Comparison of ENCODE assay signal across 19 cellular contexts in genomic region chr9:126519660-126520425, GRCh38.
DNase-seq lines count a peak whose midpoint lies in the region; ATAC-seq and TF ChIP-seq lines count a peak whose summit lies in the region.
"Had no signal": no experiment of that assay in that cellular context is flagged by ENCODE, and none has a peak within 500 bp of the region (broad histone marks: within the 10 kb centered on the region; RNA-seq: fewer than 3 reads in every experiment).

No MANE protein-coding gene starts in this region.

- H3K18ac ChIP-seq in trophoblast cell (ENCODE audit: low read length), result no peak overlapping the region

- H3K79me2 ChIP-seq in trophoblast cell (ENCODE audit: control insufficient read depth, insufficient read depth, low read length, poor library complexity), result no peaks in the 10 kb centered on the region

- H3K4me3 ChIP-seq in trophoblast cell (ENCODE audit: low read depth, low read length), result no peak overlapping the region
- H3K4me3 ChIP-seq: GM12878, upper lobe of right lung had no signal

- H3K4ac ChIP-seq in trophoblast cell (ENCODE audit: low read depth, low read length), result no peak overlapping the region

- H3K27ac Mint-ChIP-seq in activated CD8-positive, alpha-beta T cell treated with anti-CD3 and anti-CD28 coated beads for 36 hours, result no peak overlapping the region
- H3K27ac Mint-ChIP-seq in activated CD8-positive, alpha-beta T cell treated with anti-CD3 and anti-CD28 coated beads, Interleukin-2, amount 10 ng/mL, durations not matched to agents 7 days and 5 days, result no peak overlapping the region
- peak overlapping the region; percentile 92 for H3K27ac Mint-ChIP-seq in dendritic cell treated with granulocyte-macrophage colony-stimulating factor and Interleukin-4, amounts not matched to agents 40 ng/mL and 50 ng/mL, for 4 days
- H3K27ac Mint-ChIP-seq: memory B cell had no signal

- H2BK12ac ChIP-seq in trophoblast cell (ENCODE audit: low read length), result peak overlapping the region; percentile 63

- CTCF ChIA-PET in activated CD8-positive, alpha-beta T cell treated with anti-CD3 and anti-CD28 coated beads for 36 hours (lab: Charles Lee), result interaction anchor here (1.2 to 12.6 kb wide), 3 partner anchors 9 to 38 kb away, joined by 3 to 99 read pairs (median 31); no protein-coding TSS in a partner anchor
- CTCF ChIA-PET in activated CD8-positive, alpha-beta T cell treated with anti-CD3 and anti-CD28 coated beads, Interleukin-2, amount 10 ng/mL, durations not matched to agents 7 days and 5 days (lab: Charles Lee), result interaction anchor here (1.0 to 12.2 kb wide), 3 partner anchors 20 to 38 kb away, joined by 3 to 97 read pairs (median 42); no protein-coding TSS in a partner anchor

- no peak for TF ChIP-seq CTCF in activated CD8-positive, alpha-beta T cell treated with anti-CD3 and anti-CD28 coated beads for 36 hours (IDR thresholded peaks at IDR 0.05)

- peak; percentile 31 for DNase-seq in activated CD8-positive, alpha-beta T cell treated with anti-CD3 and anti-CD28 coated beads for 36 hours
- no peak for DNase-seq in activated CD8-positive, alpha-beta T cell treated with anti-CD3 and anti-CD28 coated beads, Interleukin-2, amount 10 ng/mL, durations not matched to agents 7 days and 5 days
- peak; percentile 25 for DNase-seq in HT1080 (ENCODE audit: low read depth)
- no peak for DNase-seq in trophoblast cell
- DNase-seq in NCI-H526 (lab: John Stamatoyannopoulos, UW), result no peak
- DNase-seq: activated CD4-positive, CD25-positive, alpha-beta regulatory T cell treated with anti-CD3 and anti-CD28 coated beads, Interleukin-2, amount 50 U/mL, for 72 hours; amygdala; IMR-90; NCI-H2171 treated with DMSO at 0.1 percent for 48 hours; NK-92 treated with Interleukin-12 subunit alpha and Interleukin-12 subunit beta, amount 100 ng/mL, for 24 hours; occipital lobe; upper lobe of right lung had no signal

- no peak overlapping the region for H3K9ac ChIP-seq in trophoblast cell (ENCODE audit: low read length)

- no peak overlapping the region for H4K12ac ChIP-seq in trophoblast cell (ENCODE audit: low read depth, low read length)

- no peaks in the 10 kb centered on the region for H3K27me3 ChIP-seq in trophoblast cell (ENCODE audit: insufficient read depth, low read length)

- H3K9me3 Mint-ChIP-seq in activated CD8-positive, alpha-beta T cell treated with anti-CD3 and anti-CD28 coated beads for 36 hours, result no peaks in the 10 kb centered on the region
- H3K9me3 Mint-ChIP-seq in activated CD8-positive, alpha-beta T cell treated with anti-CD3 and anti-CD28 coated beads, Interleukin-2, amount 10 ng/mL, durations not matched to agents 7 days and 5 days (ENCODE audit: insufficient read depth), result no peaks in the 10 kb centered on the region
- H3K9me3 Mint-ChIP-seq in dendritic cell treated with granulocyte-macrophage colony-stimulating factor and Interleukin-4, amounts not matched to agents 40 ng/mL and 50 ng/mL, for 4 days, result no peaks in the 10 kb centered on the region
- H3K9me3 Mint-ChIP-seq: memory B cell had no signal

- H3K27me3 Mint-ChIP-seq in activated CD8-positive, alpha-beta T cell treated with anti-CD3 and anti-CD28 coated beads for 36 hours, result peaks cover 46% of the 10 kb centered on the region
- peaks cover 49% of the 10 kb centered on the region for H3K27me3 Mint-ChIP-seq in activated CD8-positive, alpha-beta T cell treated with anti-CD3 and anti-CD28 coated beads, Interleukin-2, amount 10 ng/mL, durations not matched to agents 7 days and 5 days (ENCODE audit: low read depth)
- no peaks in the 10 kb centered on the region for H3K27me3 Mint-ChIP-seq in dendritic cell treated with granulocyte-macrophage colony-stimulating factor and Interleukin-4, amounts not matched to agents 40 ng/mL and 50 ng/mL, for 4 days

- H3K4me1 Mint-ChIP-seq in activated CD8-positive, alpha-beta T cell treated with anti-CD3 and anti-CD28 coated beads for 36 hours (ENCODE audit: low read depth), result peaks cover 47% of the 10 kb centered on the region
- peaks cover 47% of the 10 kb centered on the region for H3K4me1 Mint-ChIP-seq in activated CD8-positive, alpha-beta T cell treated with anti-CD3 and anti-CD28 coated beads, Interleukin-2, amount 10 ng/mL, durations not matched to agents 7 days and 5 days (ENCODE audit: low read depth)
- peaks cover 73% of the 10 kb centered on the region for H3K4me1 Mint-ChIP-seq in dendritic cell treated with granulocyte-macrophage colony-stimulating factor and Interleukin-4, amounts not matched to agents 40 ng/mL and 50 ng/mL, for 4 days (ENCODE audit: low read depth)

- peaks cover 18% of the 10 kb centered on the region for H3K79me1 ChIP-seq in trophoblast cell (ENCODE audit: low read length)

- no peak overlapping the region for H3K4me3 Mint-ChIP-seq in activated CD8-positive, alpha-beta T cell treated with anti-CD3 and anti-CD28 coated beads for 36 hours
- no peak overlapping the region for H3K4me3 Mint-ChIP-seq in activated CD8-positive, alpha-beta T cell treated with anti-CD3 and anti-CD28 coated beads, Interleukin-2, amount 10 ng/mL, durations not matched to agents 7 days and 5 days
- no peak overlapping the region for H3K4me3 Mint-ChIP-seq in dendritic cell treated with granulocyte-macrophage colony-stimulating factor and Interleukin-4, amounts not matched to agents 40 ng/mL and 50 ng/mL, for 4 days
- H3K4me3 Mint-ChIP-seq: memory B cell had no signal

- no peak for ATAC-seq in activated CD8-positive, alpha-beta T cell treated with anti-CD3 and anti-CD28 coated beads for 36 hours
- no peak for ATAC-seq in activated CD8-positive, alpha-beta T cell treated with anti-CD3 and anti-CD28 coated beads, Interleukin-2, amount 10 ng/mL, durations not matched to agents 7 days and 5 days
- no peak for ATAC-seq in GM21526 (IDR thresholded peaks at IDR 0.05; ENCODE audit: low FRiP score, unreplicated experiment)
- no peak for ATAC-seq in HG02610 (IDR thresholded peaks at IDR 0.05; ENCODE audit: unreplicated experiment)
- ATAC-seq: GM12878, sciatic nerve, upper lobe of right lung had no signal

- H3K14ac ChIP-seq in trophoblast cell (ENCODE audit: low read length), result peak overlapping the region; percentile 7

- no peaks in the 10 kb centered on the region for H3K9me3 ChIP-seq in trophoblast cell (ENCODE audit: insufficient read depth, low read depth, low read length)
- H3K9me3 ChIP-seq: upper lobe of right lung had no signal

- H3K4me1 ChIP-seq in trophoblast cell (ENCODE audit: control insufficient read depth in 1 of 2, insufficient read depth in 2 of 2, low read length in 2 of 2), result peaks cover 16 to 19% of the 10 kb centered on the region in 2 experiments

- H3K23ac ChIP-seq in trophoblast cell (ENCODE audit: low read length), result no peak overlapping the region

- peak overlapping the region; percentile 18 for H2BK120ac ChIP-seq in trophoblast cell (ENCODE audit: insufficient read depth, low read length, poor library complexity)

- no peak overlapping the region for H2BK5ac ChIP-seq in trophoblast cell (ENCODE audit: low read depth, low read length, poor library complexity)

- intact Hi-C loops in activated CD8-positive, alpha-beta T cell treated with anti-CD3 and anti-CD28 coated beads for 36 hours (cut with micrococcal nuclease), result loop anchor here (5.0 kb wide), 1 partner anchor 37 kb away; no protein-coding TSS in a partner anchor
- intact Hi-C loops in dendritic cell treated with granulocyte-macrophage colony-stimulating factor and Interleukin-4, amounts not matched to agents 40 ng/mL and 50 ng/mL, for 4 days (cut with micrococcal nuclease), result no loop called here

- H4K8ac ChIP-seq in trophoblast cell (ENCODE audit: low read depth, low read length), result no peak overlapping the region

- WGBS in trophoblast cell (ENCODE audit: extremely low coverage, insufficient coverage, insufficient read length), result no CpG with 5 or more reads among the region's 22 CpGs

- POLR2A ChIA-PET in activated CD8-positive, alpha-beta T cell treated with anti-CD3 and anti-CD28 coated beads for 36 hours (lab: Charles Lee), result no interaction called here
- POLR2A ChIA-PET in activated CD8-positive, alpha-beta T cell treated with anti-CD3 and anti-CD28 coated beads, Interleukin-2, amount 10 ng/mL, durations not matched to agents 7 days and 5 days (lab: Charles Lee), result interaction anchor here (0.6 kb wide), 1 partner anchor 51 kb away, joined by 3 read pairs; no protein-coding TSS in a partner anchor

- peak overlapping the region; percentile 55 for H4K91ac ChIP-seq in trophoblast cell (ENCODE audit: low read depth, low read length)

- H3K27ac ChIP-seq in trophoblast cell (ENCODE audit: low read depth, low read length), result no peak overlapping the region
- H3K27ac ChIP-seq: upper lobe of right lung had no signal

- H2AFZ ChIP-seq in trophoblast cell (ENCODE audit: insufficient read depth, low read length, poor library complexity), result no peak overlapping the region

- H3K4me2 ChIP-seq in trophoblast cell (ENCODE audit: low read length), result no peak overlapping the region

- H3K36me3 Mint-ChIP-seq in activated CD8-positive, alpha-beta T cell treated with anti-CD3 and anti-CD28 coated beads for 36 hours (ENCODE audit: low read depth), result no peaks in the 10 kb centered on the region
- no peaks in the 10 kb centered on the region for H3K36me3 Mint-ChIP-seq in activated CD8-positive, alpha-beta T cell treated with anti-CD3 and anti-CD28 coated beads, Interleukin-2, amount 10 ng/mL, durations not matched to agents 7 days and 5 days (ENCODE audit: low read depth)
- H3K36me3 Mint-ChIP-seq in dendritic cell treated with granulocyte-macrophage colony-stimulating factor and Interleukin-4, amounts not matched to agents 40 ng/mL and 50 ng/mL, for 4 days (ENCODE audit: low read depth), result no peaks in the 10 kb centered on the region
- H3K36me3 Mint-ChIP-seq: immature natural killer cell, memory B cell had no signal

- peak overlapping the region; percentile 52 for H2AK5ac ChIP-seq in trophoblast cell (ENCODE audit: low read length)

- H3K36me3 ChIP-seq in trophoblast cell (ENCODE audit: control insufficient read depth in 1 of 2, insufficient read depth in 2 of 2, low read length in 2 of 2), result no peaks in the 10 kb centered on the region
- H3K36me3 ChIP-seq: upper lobe of right lung had no signal

Comparison
In these comparisons a context has a peak if more than half of its experiments do, and no peak if none do; other contexts are left out.
1. DNase-seq: peak in activated CD8-positive, alpha-beta T cell treated with anti-CD3 and anti-CD28 coated beads for 36 hours (single experiment) and HT1080 (single experiment); none in activated CD8-positive, alpha-beta T cell treated with anti-CD3 and anti-CD28 coated beads, Interleukin-2, amount 10 ng/mL, durations not matched to agents 7 days and 5 days (single experiment), trophoblast cell (0 of 2) and NCI-H526 (0 of 2).